1 cellular context compared by ENCODE assay signal in the genomic region with DNA sequence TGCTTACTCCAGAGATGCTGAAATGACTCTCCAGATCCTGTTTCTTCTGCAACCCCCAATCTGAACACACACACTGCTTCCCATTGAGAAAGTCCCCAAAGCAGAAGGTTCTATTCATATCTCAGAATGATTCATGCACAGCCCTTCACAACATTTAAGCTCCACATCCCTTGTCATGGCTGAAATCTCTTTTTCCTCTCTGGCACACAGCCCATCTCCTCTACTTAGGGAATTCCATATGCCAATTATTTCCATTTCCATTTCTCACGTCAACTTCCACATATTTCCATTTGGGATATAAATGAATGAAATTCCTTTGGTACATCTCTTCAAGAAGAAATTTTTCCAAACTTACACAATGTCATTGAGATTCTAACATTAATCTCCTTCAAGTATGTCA.
TF ChIP-seq lines count a peak whose summit lies in the region.

No MANE protein-coding gene starts in this region.

TF ChIP-seq in PFSK-1, 5 proteins besides CTCF, POLR2A, EP300 and RAD21 (continued from another document):
- TF ChIP-seq, protein P1, sequence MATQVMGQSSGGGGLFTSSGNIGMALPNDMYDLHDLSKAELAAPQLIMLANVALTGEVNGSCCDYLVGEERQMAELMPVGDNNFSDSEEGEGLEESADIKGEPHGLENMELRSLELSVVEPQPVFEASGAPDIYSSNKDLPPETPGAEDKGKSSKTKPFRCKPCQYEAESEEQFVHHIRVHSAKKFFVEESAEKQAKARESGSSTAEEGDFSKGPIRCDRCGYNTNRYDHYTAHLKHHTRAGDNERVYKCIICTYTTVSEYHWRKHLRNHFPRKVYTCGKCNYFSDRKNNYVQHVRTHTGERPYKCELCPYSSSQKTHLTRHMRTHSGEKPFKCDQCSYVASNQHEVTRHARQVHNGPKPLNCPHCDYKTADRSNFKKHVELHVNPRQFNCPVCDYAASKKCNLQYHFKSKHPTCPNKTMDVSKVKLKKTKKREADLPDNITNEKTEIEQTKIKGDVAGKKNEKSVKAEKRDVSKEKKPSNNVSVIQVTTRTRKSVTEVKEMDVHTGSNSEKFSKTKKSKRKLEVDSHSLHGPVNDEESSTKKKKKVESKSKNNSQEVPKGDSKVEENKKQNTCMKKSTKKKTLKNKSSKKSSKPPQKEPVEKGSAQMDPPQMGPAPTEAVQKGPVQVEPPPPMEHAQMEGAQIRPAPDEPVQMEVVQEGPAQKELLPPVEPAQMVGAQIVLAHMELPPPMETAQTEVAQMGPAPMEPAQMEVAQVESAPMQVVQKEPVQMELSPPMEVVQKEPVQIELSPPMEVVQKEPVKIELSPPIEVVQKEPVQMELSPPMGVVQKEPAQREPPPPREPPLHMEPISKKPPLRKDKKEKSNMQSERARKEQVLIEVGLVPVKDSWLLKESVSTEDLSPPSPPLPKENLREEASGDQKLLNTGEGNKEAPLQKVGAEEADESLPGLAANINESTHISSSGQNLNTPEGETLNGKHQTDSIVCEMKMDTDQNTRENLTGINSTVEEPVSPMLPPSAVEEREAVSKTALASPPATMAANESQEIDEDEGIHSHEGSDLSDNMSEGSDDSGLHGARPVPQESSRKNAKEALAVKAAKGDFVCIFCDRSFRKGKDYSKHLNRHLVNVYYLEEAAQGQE (IDR thresholded peaks at IDR 0.05; ENCODE audit: insufficient read depth in 1 of 2, low read depth in 2 of 2, low read length in 2 of 2), result 0 out of 4 replicates have a peak, but pooled peaks of 1 of the 2 experiments have one; percentile 26
